10 cellular contexts compared by ENCODE assay signal in genomic region chr7:12475362-12476063, GRCh38.
DNase-seq lines count a peak whose midpoint lies in the region; ATAC-seq and FAIRE-seq lines count a peak whose summit lies in the region.
"Had no signal": no experiment of that assay in that cellular context is flagged by ENCODE, and none has a peak within 500 bp of the region (broad histone marks: within the 10 kb centered on the region; RNA-seq: fewer than 3 reads in every experiment).

No MANE protein-coding gene starts in this region.

- no peak overlapping the region for H3K4me3 Mint-ChIP-seq in activated CD4-positive, alpha-beta memory T cell treated with anti-CD3 and anti-CD28 coated beads, Interleukin-2, amount 10 ng/mL, durations not matched to agents 7 days and 5 days

- ATAC-seq in HG02884 (IDR thresholded peaks at IDR 0.05; ENCODE audit: unreplicated experiment) (no peak), GM21390 (IDR thresholded peaks at IDR 0.05; ENCODE audit: unreplicated experiment) (no peak)

- POLR2A ChIA-PET in activated CD4-positive, alpha-beta memory T cell treated with anti-CD3 and anti-CD28 coated beads, Interleukin-2, amount 10 ng/mL, durations not matched to agents 7 days and 5 days (lab: Charles Lee): no interaction called here

- CTCF ChIA-PET in activated CD4-positive, alpha-beta memory T cell treated with anti-CD3 and anti-CD28 coated beads, Interleukin-2, amount 10 ng/mL, durations not matched to agents 7 days and 5 days (lab: Charles Lee): interaction anchor here (0.7 to 3.7 kb wide), 2 partner anchors 13 to 17 kb away, joined by 3 to 17 read pairs; no protein-coding TSS in a partner anchor

- H3K27ac Mint-ChIP-seq in activated CD4-positive, alpha-beta memory T cell treated with anti-CD3 and anti-CD28 coated beads, Interleukin-2, amount 10 ng/mL, durations not matched to agents 7 days and 5 days: no peak overlapping the region

- DNase-seq in AG08396 (ENCODE audit: low spot score): peak; percentile 34
- peak; percentile 24 for DNase-seq in HTR-8/SVneo (ENCODE audit: insufficient read length, low spot score)
- peak; percentile 97 for DNase-seq in amniotic epithelial cell (ENCODE audit: low read depth)
- peak; percentile 19 for DNase-seq in kidney glomerular epithelial cell (lab: John Stamatoyannopoulos, UW)
- DNase-seq in activated CD4-positive, alpha-beta memory T cell treated with anti-CD3 and anti-CD28 coated beads, Interleukin-2, amount 10 ng/mL, durations not matched to agents 7 days and 5 days: no peak
- DNase-seq in NOMO-1 treated with dmso at 0.1 percent for 144 hours (lab: John Stamatoyannopoulos, UW; ENCODE audit: unreplicated experiment): no peak
- DNase-seq: cortex of kidney had no signal

- H3K4me1 Mint-ChIP-seq in activated CD4-positive, alpha-beta memory T cell treated with anti-CD3 and anti-CD28 coated beads, Interleukin-2, amount 10 ng/mL, durations not matched to agents 7 days and 5 days: no peaks in the 10 kb centered on the region

- no peaks in the 10 kb centered on the region for H3K9me3 Mint-ChIP-seq in activated CD4-positive, alpha-beta memory T cell treated with anti-CD3 and anti-CD28 coated beads, Interleukin-2, amount 10 ng/mL, durations not matched to agents 7 days and 5 days

- FAIRE-seq in HTR-8/SVneo (lab: Jason Lieb, UNC): peak; percentile 80
- FAIRE-seq: GM19239 had no signal

- no peaks in the 10 kb centered on the region for H3K27me3 Mint-ChIP-seq in activated CD4-positive, alpha-beta memory T cell treated with anti-CD3 and anti-CD28 coated beads, Interleukin-2, amount 10 ng/mL, durations not matched to agents 7 days and 5 days

- H3K36me3 Mint-ChIP-seq in activated CD4-positive, alpha-beta memory T cell treated with anti-CD3 and anti-CD28 coated beads, Interleukin-2, amount 10 ng/mL, durations not matched to agents 7 days and 5 days (ENCODE audit: low read depth): no peaks in the 10 kb centered on the region

Comparison
In these comparisons a context has a peak if more than half of its experiments do, and no peak if none do; other contexts are left out.
1. DNase-seq: peak in AG08396 (single experiment), HTR-8/SVneo (single experiment), amniotic epithelial cell (single experiment) and kidney glomerular epithelial cell (single experiment); none in activated CD4-positive, alpha-beta memory T cell treated with anti-CD3 and anti-CD28 coated beads, Interleukin-2, amount 10 ng/mL, durations not matched to agents 7 days and 5 days (single experiment) and NOMO-1 treated with dmso at 0.1 percent for 144 hours (single experiment).